Comparison of ENCODE assay signal across 1 cellular context in the genomic region with DNA sequence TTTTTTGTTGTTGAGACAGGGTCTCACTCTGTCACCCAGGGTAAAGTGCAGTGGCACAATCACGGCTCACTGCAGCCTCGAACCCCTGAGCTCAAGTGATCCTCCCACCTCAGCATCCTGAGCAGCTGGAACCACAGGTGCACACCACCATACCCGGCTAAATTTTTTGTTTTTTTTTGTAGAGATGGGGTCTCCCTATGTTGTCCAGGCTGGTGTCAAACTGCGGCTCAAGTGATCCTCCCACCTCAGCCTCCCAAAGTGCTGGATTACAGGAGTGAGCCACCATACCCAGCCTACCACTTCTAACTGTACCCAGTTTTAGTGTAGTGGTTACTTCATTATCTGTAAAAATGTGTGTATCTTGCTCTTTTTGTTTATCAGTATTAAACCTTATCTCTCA.
TF ChIP-seq lines count a peak whose summit lies in the region.

No MANE protein-coding gene starts in this region.

TF ChIP-seq in K562, 482 proteins besides CTCF, POLR2A, EP300 and RAD21:
- TF ChIP-seq SMARCA5 (IDR thresholded peaks at IDR 0.05) (no peak), BCOR (IDR thresholded peaks at IDR 0.05) (0 out of 2 replicates have a peak, but pooled peaks have one; percentile 15), PHF20 (IDR thresholded peaks at IDR 0.05; ENCODE audit: partially characterized antibody) (no peak), NFRKB (IDR thresholded peaks at IDR 0.05; ENCODE audit: low read depth) (no peak), FOXJ2 (tag; IDR thresholded peaks at IDR 0.05) (no peak), GABPB1 (CRISPR knock-in tag; IDR thresholded peaks at IDR 0.05) (no peak), MCM7 (IDR thresholded peaks at IDR 0.05) (no peak), ZNF121 (CRISPR knock-in tag; conservative IDR thresholded peaks at IDR 0.05) (peak; percentile 81), POLR2G (IDR thresholded peaks at IDR 0.05; ENCODE audit: low read depth, low read length) (no peak), ZNF316 (IDR thresholded peaks at IDR 0.05) (no peak)
- TF ChIP-seq, protein P1, sequence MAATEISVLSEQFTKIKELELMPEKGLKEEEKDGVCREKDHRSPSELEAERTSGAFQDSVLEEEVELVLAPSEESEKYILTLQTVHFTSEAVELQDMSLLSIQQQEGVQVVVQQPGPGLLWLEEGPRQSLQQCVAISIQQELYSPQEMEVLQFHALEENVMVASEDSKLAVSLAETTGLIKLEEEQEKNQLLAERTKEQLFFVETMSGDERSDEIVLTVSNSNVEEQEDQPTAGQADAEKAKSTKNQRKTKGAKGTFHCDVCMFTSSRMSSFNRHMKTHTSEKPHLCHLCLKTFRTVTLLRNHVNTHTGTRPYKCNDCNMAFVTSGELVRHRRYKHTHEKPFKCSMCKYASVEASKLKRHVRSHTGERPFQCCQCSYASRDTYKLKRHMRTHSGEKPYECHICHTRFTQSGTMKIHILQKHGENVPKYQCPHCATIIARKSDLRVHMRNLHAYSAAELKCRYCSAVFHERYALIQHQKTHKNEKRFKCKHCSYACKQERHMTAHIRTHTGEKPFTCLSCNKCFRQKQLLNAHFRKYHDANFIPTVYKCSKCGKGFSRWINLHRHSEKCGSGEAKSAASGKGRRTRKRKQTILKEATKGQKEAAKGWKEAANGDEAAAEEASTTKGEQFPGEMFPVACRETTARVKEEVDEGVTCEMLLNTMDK (IDR thresholded peaks at IDR 0.05; ENCODE audit: borderline replicate concordance, insufficient read depth, low read depth, low read length, poor library complexity, severe bottlenecking): no peak
- TF ChIP-seq, protein P2, sequence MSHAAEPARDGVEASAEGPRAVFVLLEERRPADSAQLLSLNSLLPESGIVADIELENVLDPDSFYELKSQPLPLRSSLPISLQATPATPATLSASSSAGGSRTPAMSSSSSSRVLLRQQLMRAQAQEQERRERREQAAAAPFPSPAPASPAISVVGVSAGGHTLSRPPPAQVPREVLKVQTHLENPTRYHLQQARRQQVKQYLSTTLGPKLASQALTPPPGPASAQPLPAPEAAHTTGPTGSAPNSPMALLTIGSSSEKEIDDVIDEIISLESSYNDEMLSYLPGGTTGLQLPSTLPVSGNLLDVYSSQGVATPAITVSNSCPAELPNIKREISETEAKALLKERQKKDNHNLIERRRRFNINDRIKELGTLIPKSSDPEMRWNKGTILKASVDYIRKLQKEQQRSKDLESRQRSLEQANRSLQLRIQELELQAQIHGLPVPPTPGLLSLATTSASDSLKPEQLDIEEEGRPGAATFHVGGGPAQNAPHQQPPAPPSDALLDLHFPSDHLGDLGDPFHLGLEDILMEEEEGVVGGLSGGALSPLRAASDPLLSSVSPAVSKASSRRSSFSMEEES (CRISPR knock-in tag; IDR thresholded peaks at IDR 0.05): no peak
- TF ChIP-seq, protein P3, sequence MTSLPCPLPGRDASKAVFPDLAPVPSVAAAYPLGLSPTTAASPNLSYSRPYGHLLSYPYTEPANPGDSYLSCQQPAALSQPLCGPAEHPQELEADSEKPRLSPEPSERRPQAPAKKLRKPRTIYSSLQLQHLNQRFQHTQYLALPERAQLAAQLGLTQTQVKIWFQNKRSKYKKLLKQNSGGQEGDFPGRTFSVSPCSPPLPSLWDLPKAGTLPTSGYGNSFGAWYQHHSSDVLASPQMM (CRISPR knock-in tag; IDR thresholded peaks at IDR 0.05): no peak
